9 cellular contexts compared by ENCODE assay signal in the genomic region with DNA sequence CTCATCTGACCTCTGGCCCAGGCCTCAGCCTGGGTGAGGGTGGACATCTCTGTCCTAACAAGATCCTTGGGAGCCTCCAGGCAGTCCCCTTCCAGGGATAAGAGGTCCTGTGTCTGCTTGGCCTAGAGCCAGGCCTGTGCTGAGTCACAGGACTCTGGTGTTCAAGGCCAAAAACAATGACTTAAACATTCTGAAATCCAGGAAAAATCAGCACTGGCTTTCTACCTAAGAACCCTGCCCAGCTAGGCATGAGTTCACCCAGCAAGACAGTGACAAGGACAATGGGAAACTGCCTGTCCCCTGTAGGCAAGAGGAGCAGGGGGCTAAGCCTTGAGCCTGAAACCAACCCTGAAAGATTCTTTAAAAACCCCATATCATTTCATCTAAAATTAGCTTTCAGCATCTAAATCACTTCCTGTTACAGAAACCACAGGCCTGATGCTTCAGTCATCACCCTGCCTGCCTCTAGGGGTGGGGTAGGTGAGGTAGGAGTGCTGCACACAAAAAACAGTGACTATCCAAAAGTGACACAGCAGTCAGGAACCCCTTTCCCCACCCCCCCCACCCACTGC. TPM values are rescaled to one million over a fixed set of nuclear protein-coding genes. Genes with fewer than 3 reads are reported as not detected.
A peak's percentile ranks its signal among the peaks of the same experiment; 100 is the strongest.
DNase-seq lines count a peak whose midpoint lies in the region; ATAC-seq and TF ChIP-seq lines count a peak whose summit lies in the region.
"Had no signal": no experiment of that assay in that cellular context is flagged by ENCODE, and none has a peak within 500 bp of the region (broad histone marks: within the 10 kb centered on the region; RNA-seq: fewer than 3 reads in every experiment).

No MANE protein-coding gene starts in this region.

- DNase-seq in NCI-H2196 (lab: John Stamatoyannopoulos, UW; ENCODE audit: unreplicated experiment) (peak; percentile 23), NCI-H2196 treated with DMSO at 0.1 percent for 48 hours (lab: John Stamatoyannopoulos, UW; ENCODE audit: unreplicated experiment) (no peak), Peyer's patch (peak in 2 of 3 donors; percentile 72 to 77), cardiac septum (ENCODE audit: low spot score) (peak; percentile 86), spleen (peak; percentile 83), endodermal cell (no peak)
- DNase-seq in activated effector memory CD4-positive, alpha-beta T cell treated with anti-CD3 and anti-CD28 coated beads, Interleukin-2, amount 50 U/mL, for 16 hours = peak; percentile 89

- intact Hi-C loops in cardiac septum (cut with DNase I) (no loop called here), spleen (cut with DNase I; ENCODE audit: low total_unique reads) (no loop called here)

- ATAC-seq in HG03039 (IDR thresholded peaks at IDR 0.05; ENCODE audit: unreplicated experiment) = peak; percentile 57

- TF ChIP-seq CTCF in Peyer's patch (IDR thresholded peaks at IDR 0.05) = peak in 1 of 6 experiments; percentile 19
- TF ChIP-seq CTCF in spleen (IDR thresholded peaks at IDR 0.05 in 8 of 11, conservative IDR thresholded peaks at IDR 0.05 in 3 of 11) = peak in 7 of 11 experiments; percentile 12 to 49 (median 39)
- TF ChIP-seq CTCF in endodermal cell (conservative IDR thresholded peaks at IDR 0.05) = no peak

- H3K4me1 Mint-ChIP-seq in endodermal cell = no peaks in the 10 kb centered on the region

- H3K27me3 ChIP-seq in Peyer's patch (no peaks in the 10 kb centered on the region), spleen (replicated peaks in 1 of 7) (no peaks in the 10 kb centered on the region), endodermal cell (ENCODE audit: control insufficient read depth, insufficient read depth, low read length, poor library complexity, severe bottlenecking) (peaks cover 9% of the 10 kb centered on the region)

- H3K4me1 ChIP-seq in Peyer's patch (peaks cover 0 to 26% (median 17%) of the 10 kb centered on the region in 4 donors), spleen (peaks cover 31 to 64% (median 51%) of the 10 kb centered on the region in 6 donors), endodermal cell (ENCODE audit: control insufficient read depth, insufficient read depth, low read length) (no peaks in the 10 kb centered on the region)

- no peaks in the 10 kb centered on the region for H3K36me3 Mint-ChIP-seq in endodermal cell (ENCODE audit: low read depth)

- TF ChIP-seq POLR2A in Peyer's patch (IDR thresholded peaks at IDR 0.05) (no peak), spleen (IDR thresholded peaks at IDR 0.05) (no peak)

- H3K36me3 ChIP-seq in Peyer's patch (no peaks in the 10 kb centered on the region), spleen (no peaks in the 10 kb centered on the region), endodermal cell (ENCODE audit: control insufficient read depth, insufficient read depth, low read length) (no peaks in the 10 kb centered on the region)

- H3K9ac ChIP-seq in endodermal cell (ENCODE audit: extremely low read depth, low read length, poor library complexity, severe bottlenecking) = no peak overlapping the region

- H3K4me3 ChIP-seq in Peyer's patch = no peak overlapping the region
- peak overlapping the region in 1 of 8 donors; percentile 9 for H3K4me3 ChIP-seq in spleen
- H3K4me3 ChIP-seq in endodermal cell (ENCODE audit: low read length) = no peak overlapping the region

- H3K27me3 Mint-ChIP-seq in endodermal cell (ENCODE audit: insufficient read depth) = peaks cover 5% of the 10 kb centered on the region

- H3K9me3 ChIP-seq in Peyer's patch (no peaks in the 10 kb centered on the region), spleen (no peaks in the 10 kb centered on the region), endodermal cell (ENCODE audit: control insufficient read depth, low read length) (no peaks in the 10 kb centered on the region)

- H3K27ac ChIP-seq in Peyer's patch = peak overlapping the region; percentile 64 to 82 (median 74)
- H3K27ac ChIP-seq in spleen = peak overlapping the region; percentile 4 to 87 (median 79)
- no peak overlapping the region for H3K27ac ChIP-seq in endodermal cell (ENCODE audit: low read depth, low read length)
- H3K27ac ChIP-seq: C4-2B had no signal

- peaks cover 5% of the 10 kb centered on the region for H3K9me3 Mint-ChIP-seq in endodermal cell

- H3K27ac Mint-ChIP-seq in endodermal cell = no peak overlapping the region

- no peak overlapping the region for H3K4me3 Mint-ChIP-seq in endodermal cell

RNA-seq across cellular contexts. Expression of a gene that starts 29.9 kb away (rescaled TPM):
- total RNA-seq in Peyer's patch = not detected
- not detected for total RNA-seq in cardiac septum
- not detected for total RNA-seq in spleen
- not detected for polyA plus RNA-seq in spleen
- total RNA-seq in endodermal cell = not detected
- not detected for polyA plus RNA-seq in endodermal cell (2013, experiment 1 of 2)
- not detected for polyA plus RNA-seq in endodermal cell (2013, experiment 2 of 2)

RNA-seq across cellular contexts. Expression of a gene that starts 43.0 kb away (rescaled TPM):
- not detected for total RNA-seq in Peyer's patch
- total RNA-seq in cardiac septum = not detected
- total RNA-seq in spleen = not detected
- polyA plus RNA-seq in spleen = not detected
- not detected for total RNA-seq in endodermal cell
- polyA plus RNA-seq in endodermal cell (2013, experiment 1 of 2) = not detected
- polyA plus RNA-seq in endodermal cell (2013, experiment 2 of 2) = not detected

Comparison
In these comparisons a context has a peak if more than half of its experiments do, and no peak if none do; other contexts are left out.
1. DNase-seq: peak in NCI-H2196 (single experiment), Peyer's patch (2 of 3), activated effector memory CD4-positive, alpha-beta T cell treated with anti-CD3 and anti-CD28 coated beads, Interleukin-2, amount 50 U/mL, for 16 hours (single experiment), cardiac septum (single experiment) and spleen (single experiment); none in NCI-H2196 treated with DMSO at 0.1 percent for 48 hours (single experiment) and endodermal cell (single experiment).